ENCODE assay signal across 8 cellular contexts in the genomic region with DNA sequence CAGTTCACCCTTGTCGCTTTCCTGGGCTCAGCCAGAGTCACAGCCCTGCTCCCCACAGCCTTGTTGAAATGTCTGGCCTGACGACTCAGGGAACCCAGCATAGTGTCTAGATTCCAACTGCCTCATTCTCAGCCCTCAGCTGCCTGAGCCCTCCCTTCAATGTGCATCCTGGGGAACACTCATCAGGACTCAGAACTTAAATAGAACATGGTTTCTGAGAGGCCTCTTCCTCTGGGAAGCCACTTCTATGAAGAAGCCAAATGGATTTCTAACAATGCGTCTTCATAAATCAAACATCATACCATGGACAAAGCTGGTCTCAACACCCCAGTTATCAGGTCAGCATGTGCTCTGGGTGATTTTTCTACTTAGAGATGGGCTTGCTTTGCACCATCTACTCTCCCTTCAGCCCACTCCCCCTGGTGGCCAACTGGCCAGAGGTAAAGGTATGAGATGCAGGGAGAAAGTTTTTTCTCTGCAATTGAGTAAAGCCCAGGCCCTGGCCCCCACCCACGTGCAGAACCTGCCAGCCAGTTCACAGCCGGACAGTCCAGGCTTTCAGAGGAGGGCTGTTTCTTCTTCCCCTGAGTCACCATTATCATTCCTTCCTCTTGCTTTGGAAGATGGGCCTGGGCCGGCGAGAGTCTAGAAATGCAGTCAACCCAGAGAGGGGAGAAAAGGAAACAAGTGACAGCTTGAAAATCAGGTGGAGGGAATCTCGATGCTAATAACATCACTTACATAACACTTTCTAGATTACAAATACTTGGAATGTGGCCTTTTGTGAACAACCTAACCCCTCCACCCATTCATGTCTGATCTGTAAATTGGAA. TPM values are rescaled to one million over a fixed set of nuclear protein-coding genes. Genes with fewer than 3 reads are reported as not detected.
DNase-seq lines count a peak whose midpoint lies in the region; TF ChIP-seq lines count a peak whose summit lies in the region.

No MANE protein-coding gene starts in this region.

- H3K36me3 ChIP-seq in WERI-Rb-1 (no peaks in the 10 kb centered on the region), liver (ENCODE audit: control insufficient read depth in 4 of 4, insufficient read depth in 3 of 4, low read depth in 1 of 4, low read length in 3 of 4) (no peaks in the 10 kb centered on the region)

- H3K9ac ChIP-seq in liver (ENCODE audit: low read depth in 1 of 2, low read length in 2 of 2) = no peak overlapping the region

- H3K27ac Mint-ChIP-seq in MCF 10A (ENCODE audit: low read depth, unreplicated experiment) = no peak overlapping the region

- no peaks in the 10 kb centered on the region for H3K9me3 ChIP-seq in WERI-Rb-1 (ENCODE audit: severe bottlenecking)
- H3K9me3 ChIP-seq in liver (ENCODE audit: control insufficient read depth in 4 of 4, low read length in 3 of 4) = no peaks in the 10 kb centered on the region

- 58% methylated on average over 8 of the region's 8 CpGs for WGBS in liver

- H3K27ac ChIP-seq in WERI-Rb-1 = no peak overlapping the region
- no peak overlapping the region for H3K27ac ChIP-seq in liver (ENCODE audit: low read depth in 1 of 2, low read length in 2 of 2)

- H3K4me3 ChIP-seq in WERI-Rb-1 (ENCODE audit: low read depth, low read length) (no peak overlapping the region), liver (ENCODE audit: low read depth in 1 of 3, low read length in 3 of 3) (no peak overlapping the region)

- DNase-seq in NCI-H2081 (lab: John Stamatoyannopoulos, UW) = peak; percentile 17 to 36
- DNase-seq in NCI-H2081 treated with DMSO at 0.1 percent for 48 hours (lab: John Stamatoyannopoulos, UW) = no peak
- DNase-seq in M059J (ENCODE audit: low read depth) = peak; percentile 55
- DNase-seq in WERI-Rb-1 = peak; percentile 85
- peak; percentile 85 for DNase-seq in MCF 10A (ENCODE audit: unreplicated experiment)
- DNase-seq in stimulated activated CD8-positive, alpha-beta memory T cell treated with anti-CD3 and anti-CD28 coated beads, Interleukin-15, amount 100 ng/mL, for 48 hours (ENCODE audit: low read depth in 2 of 2) = peak; percentile 43 to 55
- no peak for DNase-seq in SK-N-DZ (ENCODE audit: low spot score)

- H3K36me3 Mint-ChIP-seq in MCF 10A (ENCODE audit: insufficient read depth, unreplicated experiment) = no peaks in the 10 kb centered on the region

- BruUV-seq in MCF 10A (replicated peaks; lab: Mats Ljungman, UMichigan) = no TSS peak

- no peaks in the 10 kb centered on the region for H3K27me3 Mint-ChIP-seq in MCF 10A (ENCODE audit: insufficient read depth, unreplicated experiment)

- no peaks in the 10 kb centered on the region for H3K9me3 Mint-ChIP-seq in MCF 10A (ENCODE audit: unreplicated experiment)

- CTCF ChIA-PET in MCF 10A (lab: Yijun Ruan, JAX) = interaction anchor here (0.6 to 7.1 kb wide), 55 partner anchors 10 to 401 kb away, joined by 3 to 134 read pairs (median 4); a partner anchor contains a TSS

- intact Hi-C loops in MCF 10A (cut with micrococcal nuclease) = loop anchor here (1.0 kb wide), 4 partner anchors 53 to 155 kb away; no protein-coding TSS in a partner anchor

- POLR2A ChIA-PET in MCF 10A (lab: Yijun Ruan, JAX) = interaction anchor here (1.6 kb wide), 1 partner anchor 104 kb away, joined by 4 read pairs; no protein-coding TSS in a partner anchor

- H3K27me3 ChIP-seq in WERI-Rb-1 (ENCODE audit: insufficient read depth, low read depth, severe bottlenecking) = peaks cover 95% of the 10 kb centered on the region
- no peaks in the 10 kb centered on the region for H3K27me3 ChIP-seq in liver (ENCODE audit: control insufficient read depth in 4 of 4, insufficient read depth in 4 of 4, low read length in 3 of 4)

- peak; percentile 73 to 84 for TF ChIP-seq RAD21 in liver (IDR thresholded peaks at IDR 0.05)

- no peaks in the 10 kb centered on the region for H3K4me1 ChIP-seq in liver (ENCODE audit: control insufficient read depth in 4 of 4, insufficient read depth in 4 of 4, low read length in 3 of 4)

- H3K4me1 Mint-ChIP-seq in MCF 10A (ENCODE audit: insufficient read depth, unreplicated experiment) = peaks cover 23% of the 10 kb centered on the region

- TF ChIP-seq CTCF in WERI-Rb-1 (IDR thresholded peaks at IDR 0.05; ENCODE audit: low read depth, low read length) (peak; percentile 85), MCF 10A (IDR thresholded peaks at IDR 0.05; ENCODE audit: unreplicated experiment) (peak; percentile 90), liver (IDR thresholded peaks at IDR 0.05; ENCODE audit: low read depth, low read length, missing input control) (peak; percentile 62)

- no peak overlapping the region for H3K4me3 Mint-ChIP-seq in MCF 10A (ENCODE audit: unreplicated experiment)

TF ChIP-seq in liver, 16 proteins besides CTCF, POLR2A, EP300 and RAD21:
- TF ChIP-seq JUND (IDR thresholded peaks at IDR 0.05) (no peak), GABPA (IDR thresholded peaks at IDR 0.05 in 1 of 2, conservative IDR thresholded peaks at IDR 0.05 in 1 of 2) (no peak), RXRA (IDR thresholded peaks at IDR 0.05) (no peak), SP1 (IDR thresholded peaks at IDR 0.05) (no peak), HNF4G (IDR thresholded peaks at IDR 0.05) (no peak), TAF1 (conservative IDR thresholded peaks at IDR 0.05) (no peak), NR2F2 (IDR thresholded peaks at IDR 0.05) (no peak), HNF4A (conservative IDR thresholded peaks at IDR 0.05) (no peak), EGR1 (IDR thresholded peaks at IDR 0.05; ENCODE audit: low read depth in 2 of 2) (no peak)
- TF ChIP-seq, protein P1, sequence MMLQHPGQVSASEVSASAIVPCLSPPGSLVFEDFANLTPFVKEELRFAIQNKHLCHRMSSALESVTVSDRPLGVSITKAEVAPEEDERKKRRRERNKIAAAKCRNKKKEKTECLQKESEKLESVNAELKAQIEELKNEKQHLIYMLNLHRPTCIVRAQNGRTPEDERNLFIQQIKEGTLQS (IDR thresholded peaks at IDR 0.05) = no peak
- TF ChIP-seq, protein P2, sequence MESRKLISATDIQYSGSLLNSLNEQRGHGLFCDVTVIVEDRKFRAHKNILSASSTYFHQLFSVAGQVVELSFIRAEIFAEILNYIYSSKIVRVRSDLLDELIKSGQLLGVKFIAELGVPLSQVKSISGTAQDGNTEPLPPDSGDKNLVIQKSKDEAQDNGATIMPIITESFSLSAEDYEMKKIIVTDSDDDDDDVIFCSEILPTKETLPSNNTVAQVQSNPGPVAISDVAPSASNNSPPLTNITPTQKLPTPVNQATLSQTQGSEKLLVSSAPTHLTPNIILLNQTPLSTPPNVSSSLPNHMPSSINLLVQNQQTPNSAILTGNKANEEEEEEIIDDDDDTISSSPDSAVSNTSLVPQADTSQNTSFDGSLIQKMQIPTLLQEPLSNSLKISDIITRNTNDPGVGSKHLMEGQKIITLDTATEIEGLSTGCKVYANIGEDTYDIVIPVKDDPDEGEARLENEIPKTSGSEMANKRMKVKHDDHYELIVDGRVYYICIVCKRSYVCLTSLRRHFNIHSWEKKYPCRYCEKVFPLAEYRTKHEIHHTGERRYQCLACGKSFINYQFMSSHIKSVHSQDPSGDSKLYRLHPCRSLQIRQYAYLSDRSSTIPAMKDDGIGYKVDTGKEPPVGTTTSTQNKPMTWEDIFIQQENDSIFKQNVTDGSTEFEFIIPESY (IDR thresholded peaks at IDR 0.05) = no peak
- TF ChIP-seq, protein P3, sequence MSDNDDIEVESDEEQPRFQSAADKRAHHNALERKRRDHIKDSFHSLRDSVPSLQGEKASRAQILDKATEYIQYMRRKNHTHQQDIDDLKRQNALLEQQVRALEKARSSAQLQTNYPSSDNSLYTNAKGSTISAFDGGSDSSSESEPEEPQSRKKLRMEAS (IDR thresholded peaks at IDR 0.05) = no peak
- TF ChIP-seq, protein P4, sequence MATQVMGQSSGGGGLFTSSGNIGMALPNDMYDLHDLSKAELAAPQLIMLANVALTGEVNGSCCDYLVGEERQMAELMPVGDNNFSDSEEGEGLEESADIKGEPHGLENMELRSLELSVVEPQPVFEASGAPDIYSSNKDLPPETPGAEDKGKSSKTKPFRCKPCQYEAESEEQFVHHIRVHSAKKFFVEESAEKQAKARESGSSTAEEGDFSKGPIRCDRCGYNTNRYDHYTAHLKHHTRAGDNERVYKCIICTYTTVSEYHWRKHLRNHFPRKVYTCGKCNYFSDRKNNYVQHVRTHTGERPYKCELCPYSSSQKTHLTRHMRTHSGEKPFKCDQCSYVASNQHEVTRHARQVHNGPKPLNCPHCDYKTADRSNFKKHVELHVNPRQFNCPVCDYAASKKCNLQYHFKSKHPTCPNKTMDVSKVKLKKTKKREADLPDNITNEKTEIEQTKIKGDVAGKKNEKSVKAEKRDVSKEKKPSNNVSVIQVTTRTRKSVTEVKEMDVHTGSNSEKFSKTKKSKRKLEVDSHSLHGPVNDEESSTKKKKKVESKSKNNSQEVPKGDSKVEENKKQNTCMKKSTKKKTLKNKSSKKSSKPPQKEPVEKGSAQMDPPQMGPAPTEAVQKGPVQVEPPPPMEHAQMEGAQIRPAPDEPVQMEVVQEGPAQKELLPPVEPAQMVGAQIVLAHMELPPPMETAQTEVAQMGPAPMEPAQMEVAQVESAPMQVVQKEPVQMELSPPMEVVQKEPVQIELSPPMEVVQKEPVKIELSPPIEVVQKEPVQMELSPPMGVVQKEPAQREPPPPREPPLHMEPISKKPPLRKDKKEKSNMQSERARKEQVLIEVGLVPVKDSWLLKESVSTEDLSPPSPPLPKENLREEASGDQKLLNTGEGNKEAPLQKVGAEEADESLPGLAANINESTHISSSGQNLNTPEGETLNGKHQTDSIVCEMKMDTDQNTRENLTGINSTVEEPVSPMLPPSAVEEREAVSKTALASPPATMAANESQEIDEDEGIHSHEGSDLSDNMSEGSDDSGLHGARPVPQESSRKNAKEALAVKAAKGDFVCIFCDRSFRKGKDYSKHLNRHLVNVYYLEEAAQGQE (IDR thresholded peaks at IDR 0.05) = no peak

RNA-seq across cellular contexts. Expression of a gene that starts 32.1 kb away (rescaled TPM):
- total RNA-seq in M059J (2014; rRNA removed; shearing (Covaris generic)) = not detected in 2 replicates
- total RNA-seq in MCF 10A (2022) (not detected in 2 replicates), liver (1 to 10 TPM; 2.4 to 6.6 TPM)
- polyA plus RNA-seq in liver = 1 to 10 TPM in 1 of 2 donors, under 1 TPM in 1; 0.85 to 1.1 TPM
- not detected in 2 replicates for polyA plus RNA-seq in SK-N-DZ (2014; cell fraction: cytosol; rRNA removed)
- not detected in 2 replicates for polyA plus RNA-seq in SK-N-DZ (2014; cell fraction: nucleus; rRNA removed)

RNA-seq across cellular contexts. Expression of a gene that starts 34.6 kb away (rescaled TPM):
- total RNA-seq in M059J (2014; rRNA removed; shearing (Covaris generic)) = not detected in 2 replicates
- not detected in 2 replicates for total RNA-seq in MCF 10A (2022)
- total RNA-seq in liver = 1 to 10 TPM in 1 of 2 donors, under 1 TPM in 1; 0.84 to 1.5 TPM
- polyA plus RNA-seq in liver = under 1 TPM; 0.21 to 0.42 TPM
- not detected in 2 replicates for polyA plus RNA-seq in SK-N-DZ (2014; cell fraction: cytosol; rRNA removed)
- not detected in 2 replicates for polyA plus RNA-seq in SK-N-DZ (2014; cell fraction: nucleus; rRNA removed)

RNA-seq across cellular contexts. Expression of a gene that starts 54.4 kb away (rescaled TPM):
- total RNA-seq in M059J (2014; rRNA removed; shearing (Covaris generic)) = not detected in 2 replicates
- total RNA-seq in MCF 10A (2022) = not detected in 2 replicates
- total RNA-seq in liver = 10 to 100 TPM in 1 of 2 donors, 1 to 10 TPM in 1; 5.0 to 13.4 TPM
- 1 to 10 TPM; 3.7 to 6.1 TPM for polyA plus RNA-seq in liver
- not detected in 2 replicates for polyA plus RNA-seq in SK-N-DZ (2014; cell fraction: cytosol; rRNA removed)
- not detected in 2 replicates for polyA plus RNA-seq in SK-N-DZ (2014; cell fraction: nucleus; rRNA removed)

Comparison
In these comparisons a context has a peak if more than half of its experiments do, and no peak if none do; other contexts are left out.
1. DNase-seq: peak in NCI-H2081 (2 of 2), M059J (single experiment), WERI-Rb-1 (single experiment), MCF 10A (single experiment) and stimulated activated CD8-positive, alpha-beta memory T cell treated with anti-CD3 and anti-CD28 coated beads, Interleukin-15, amount 100 ng/mL, for 48 hours (2 of 2); none in NCI-H2081 treated with DMSO at 0.1 percent for 48 hours (single experiment) and SK-N-DZ (single experiment).
2. Peak in every context shown above with its lines, with median percentiles within 50 percentile points of each other: CTCF ChIP-seq.